In the genomic region with DNA sequence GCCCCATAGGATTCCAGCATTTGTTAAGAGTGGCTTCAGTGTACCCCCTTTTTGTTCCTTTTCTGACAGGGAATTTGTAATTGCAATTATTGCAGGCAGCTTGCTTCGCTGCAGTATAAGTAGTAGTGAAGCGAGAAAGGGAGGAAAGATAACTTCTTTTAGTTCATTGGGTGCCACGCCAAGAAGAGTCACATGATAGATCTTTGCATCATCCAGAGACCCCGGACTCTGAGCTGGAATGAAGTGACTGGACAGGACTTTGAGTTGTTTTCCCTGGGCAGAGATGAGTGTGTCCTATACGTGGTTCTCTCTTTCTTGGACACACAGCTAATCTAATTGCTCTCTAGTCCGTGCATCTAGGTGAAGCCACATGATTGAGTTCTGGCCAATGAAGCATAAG, we compare ENCODE assay signal across 10 cellular contexts. TPM values are rescaled to one million over a fixed set of nuclear protein-coding genes. Genes with fewer than 3 reads are reported as not detected.
"Had no signal": no experiment of that assay in that cellular context is flagged by ENCODE, and none has a peak within 500 bp of the region (broad histone marks: within the 10 kb centered on the region; RNA-seq: fewer than 3 reads in every experiment).

No MANE protein-coding gene starts in this region.

- ATAC-seq: HCT116 had no signal

- H3K9me3 ChIP-seq: HAP-1 had no signal

- H3K4me1 ChIP-seq: HAP-1 had no signal

- H3K4me2 ChIP-seq: KMS-11 had no signal

- H3K9ac ChIP-seq: GM23248, KMS-11 had no signal

- H3K36me3 ChIP-seq: HAP-1 had no signal

- H3K27ac ChIP-seq: GM23248, KMS-11 had no signal

- H3K4me3 ChIP-seq: GM23248, HAP-1 had no signal

- H2AFZ ChIP-seq: GM23248 had no signal

- DNase-seq: GM23248, GOT3, H7, HFFc6, IMR-90, KBM-7 had no signal

RNA-seq across cellular contexts. Expression of gene PMFBP1, which starts 44.8 kb away (rescaled TPM):
- total RNA-seq: GM23248, H4 had no signal
- polyA plus RNA-seq: GM23248, IMR-90 had no signal
